In the genomic region with DNA sequence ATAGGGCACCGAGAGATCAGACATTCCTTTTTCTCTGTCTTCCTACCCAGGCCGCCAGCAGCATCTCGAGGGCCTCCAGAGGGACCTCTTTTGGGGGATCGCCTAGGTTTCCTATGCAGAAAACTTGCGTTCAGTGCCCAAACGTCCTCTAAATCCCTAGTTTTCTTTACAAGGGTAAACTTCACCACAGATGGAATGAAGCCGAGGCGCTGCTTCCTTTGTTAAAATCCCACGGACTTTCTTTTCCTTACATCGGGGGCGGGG, we compare ENCODE assay signal across 8 cellular contexts. TPM values are rescaled to one million over a fixed set of nuclear protein-coding genes. Genes with fewer than 3 reads are reported as not detected.
DNase-seq lines count a peak whose midpoint lies in the region; ATAC-seq and TF ChIP-seq lines count a peak whose summit lies in the region.

No MANE protein-coding gene starts in this region.

- H3K9me3 Mint-ChIP-seq in CD4-positive, alpha-beta T cell, result no peaks in the 10 kb centered on the region
- no peaks in the 10 kb centered on the region for H3K9me3 Mint-ChIP-seq in effector memory CD8-positive, alpha-beta T cell
- H3K9me3 Mint-ChIP-seq in neural crest cell, result peaks cover 7% of the 10 kb centered on the region

- POLR2A ChIA-PET in CD4-positive, alpha-beta T cell (lab: Charles Lee), result interaction anchor here (1.2 to 2.7 kb wide), 5 partner anchors 19 to 417 kb away, joined by 3 to 42 read pairs (median 3); no protein-coding TSS in a partner anchor

- peaks cover 54% of the 10 kb centered on the region for H3K4me1 Mint-ChIP-seq in CD4-positive, alpha-beta T cell (ENCODE audit: low read depth)
- peaks cover 37 to 53% of the 10 kb centered on the region in 2 donors for H3K4me1 Mint-ChIP-seq in effector memory CD8-positive, alpha-beta T cell (ENCODE audit: low read depth in 2 of 2)
- peaks cover 36% of the 10 kb centered on the region for H3K4me1 Mint-ChIP-seq in neural crest cell

- H3K4me3 Mint-ChIP-seq in CD4-positive, alpha-beta T cell, result peak overlapping the region; percentile 90
- H3K4me3 Mint-ChIP-seq in effector memory CD8-positive, alpha-beta T cell, result peak overlapping the region; percentile 85 to 91
- peak overlapping the region; percentile 99 for H3K4me3 Mint-ChIP-seq in neural crest cell

- H3K27ac Mint-ChIP-seq in CD4-positive, alpha-beta T cell, result peak overlapping the region; percentile 98
- peak overlapping the region; percentile 97 to 98 for H3K27ac Mint-ChIP-seq in effector memory CD8-positive, alpha-beta T cell
- H3K27ac Mint-ChIP-seq in neural crest cell (ENCODE audit: unreplicated experiment), result peak overlapping the region; percentile 95

- H3K27me3 ChIP-seq in CD4-positive, alpha-beta T cell (ENCODE audit: control insufficient read depth, insufficient read depth, low read length), result no peaks in the 10 kb centered on the region

- no peak for TF ChIP-seq POLR2A in NB4 (IDR thresholded peaks at IDR 0.05; ENCODE audit: extremely low read depth, insufficient read length)

- ATAC-seq in CD4-positive, alpha-beta T cell (ENCODE audit: poor library complexity), result no peak
- no peak for ATAC-seq in effector memory CD8-positive, alpha-beta T cell (replicated peaks)

- no peaks in the 10 kb centered on the region for H3K9me3 ChIP-seq in CD4-positive, alpha-beta T cell (ENCODE audit: control insufficient read depth, low read length)

- intact Hi-C loops in CD4-positive, alpha-beta T cell (cut with DNase I, micrococcal nuclease), result loop anchor here (2.0 to 10.0 kb wide), 6 partner anchors 36 to 1236 kb away; partner anchors contain the start of genes ABCF2 (in 1 of the 2) and ACTR3B (in 1 of the 2)

- H3K36me3 Mint-ChIP-seq in CD4-positive, alpha-beta T cell (ENCODE audit: low read depth), result peaks cover 15% of the 10 kb centered on the region
- peaks cover 34% of the 10 kb centered on the region for H3K36me3 Mint-ChIP-seq in effector memory CD8-positive, alpha-beta T cell (ENCODE audit: insufficient read depth)
- H3K36me3 Mint-ChIP-seq in neural crest cell (ENCODE audit: low read depth), result peaks cover 18% of the 10 kb centered on the region

- CTCF ChIA-PET in CD4-positive, alpha-beta T cell (lab: Charles Lee), result interaction anchor here (1.1 to 1.2 kb wide), 2 partner anchors 19 to 114 kb away, joined by 3 to 6 read pairs; no protein-coding TSS in a partner anchor

- H3K27ac ChIP-seq in CD4-positive, alpha-beta T cell (ENCODE audit: low read depth, low read length), result peak overlapping the region; percentile 79

- TF ChIP-seq CTCF in CD4-positive, alpha-beta T cell (IDR thresholded peaks at IDR 0.05), result no peak
- TF ChIP-seq CTCF in NB4 (IDR thresholded peaks at IDR 0.05; ENCODE audit: low read depth, low read length) (no peak), neural crest cell (conservative IDR thresholded peaks at IDR 0.05) (no peak)

- H3K27me3 Mint-ChIP-seq in CD4-positive, alpha-beta T cell, result no peaks in the 10 kb centered on the region
- no peaks in the 10 kb centered on the region for H3K27me3 Mint-ChIP-seq in effector memory CD8-positive, alpha-beta T cell
- no peaks in the 10 kb centered on the region for H3K27me3 Mint-ChIP-seq in neural crest cell (ENCODE audit: low read depth)

- H3K4me3 ChIP-seq in NB4 (ENCODE audit: low read depth, low read length), result peak overlapping the region; percentile 88

- DNase-seq in CD4-positive, alpha-beta T cell, result no peak
- DNase-seq in NB4 (ENCODE audit: low read depth) (no peak), neural crest cell (ENCODE audit: low read depth, low spot score) (no peak), DMS153 treated with DMSO at 0.1 percent for 48 hours (lab: John Stamatoyannopoulos, UW; ENCODE audit: unreplicated experiment) (no peak), NCI-H345 treated with DMSO at 0.1 percent for 48 hours (lab: John Stamatoyannopoulos, UW; ENCODE audit: unreplicated experiment) (no peak), SHP77 (lab: John Stamatoyannopoulos, UW) (no peak), NCI-H82 (lab: John Stamatoyannopoulos, UW) (no peak)
- no peak for DNase-seq in effector memory CD8-positive, alpha-beta T cell

RNA-seq across cellular contexts. Expression of gene RHEB, which starts 1.0 kb away (rescaled TPM):
- 10 to 100 TPM; 40.3 to 42.6 TPM for total RNA-seq in CD4-positive, alpha-beta T cell
- 92.9 and 108 TPM in 2 replicates for total RNA-seq in neural crest cell
